ENCODE assay signal across 1 cellular context in the genomic region with DNA sequence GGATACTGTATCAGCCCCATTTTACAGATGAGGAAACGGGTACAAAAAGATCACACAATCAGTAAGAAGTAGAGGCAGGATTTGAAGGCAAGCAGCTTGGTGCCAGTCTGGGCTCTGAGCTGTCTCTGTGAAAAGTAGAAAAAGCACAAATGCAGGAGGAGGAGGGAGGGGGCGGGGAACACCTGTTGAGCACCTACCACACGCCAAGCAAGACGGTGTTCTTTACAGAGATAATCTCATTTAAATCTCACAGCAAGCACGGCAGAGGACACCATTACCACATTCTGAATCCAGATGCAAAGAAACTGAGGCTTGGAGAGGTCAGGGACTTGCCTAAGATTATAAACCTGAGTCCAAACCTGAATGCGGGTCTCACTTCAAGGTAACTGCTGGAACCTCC.
A peak's percentile ranks its signal among the peaks of the same experiment; 100 is the strongest.
TF ChIP-seq lines count a peak whose summit lies in the region.

No MANE protein-coding gene starts in this region.

TF ChIP-seq in HEK293, 187 proteins besides CTCF, POLR2A, EP300 and RAD21 (continued from another document):
- TF ChIP-seq, protein P1, sequence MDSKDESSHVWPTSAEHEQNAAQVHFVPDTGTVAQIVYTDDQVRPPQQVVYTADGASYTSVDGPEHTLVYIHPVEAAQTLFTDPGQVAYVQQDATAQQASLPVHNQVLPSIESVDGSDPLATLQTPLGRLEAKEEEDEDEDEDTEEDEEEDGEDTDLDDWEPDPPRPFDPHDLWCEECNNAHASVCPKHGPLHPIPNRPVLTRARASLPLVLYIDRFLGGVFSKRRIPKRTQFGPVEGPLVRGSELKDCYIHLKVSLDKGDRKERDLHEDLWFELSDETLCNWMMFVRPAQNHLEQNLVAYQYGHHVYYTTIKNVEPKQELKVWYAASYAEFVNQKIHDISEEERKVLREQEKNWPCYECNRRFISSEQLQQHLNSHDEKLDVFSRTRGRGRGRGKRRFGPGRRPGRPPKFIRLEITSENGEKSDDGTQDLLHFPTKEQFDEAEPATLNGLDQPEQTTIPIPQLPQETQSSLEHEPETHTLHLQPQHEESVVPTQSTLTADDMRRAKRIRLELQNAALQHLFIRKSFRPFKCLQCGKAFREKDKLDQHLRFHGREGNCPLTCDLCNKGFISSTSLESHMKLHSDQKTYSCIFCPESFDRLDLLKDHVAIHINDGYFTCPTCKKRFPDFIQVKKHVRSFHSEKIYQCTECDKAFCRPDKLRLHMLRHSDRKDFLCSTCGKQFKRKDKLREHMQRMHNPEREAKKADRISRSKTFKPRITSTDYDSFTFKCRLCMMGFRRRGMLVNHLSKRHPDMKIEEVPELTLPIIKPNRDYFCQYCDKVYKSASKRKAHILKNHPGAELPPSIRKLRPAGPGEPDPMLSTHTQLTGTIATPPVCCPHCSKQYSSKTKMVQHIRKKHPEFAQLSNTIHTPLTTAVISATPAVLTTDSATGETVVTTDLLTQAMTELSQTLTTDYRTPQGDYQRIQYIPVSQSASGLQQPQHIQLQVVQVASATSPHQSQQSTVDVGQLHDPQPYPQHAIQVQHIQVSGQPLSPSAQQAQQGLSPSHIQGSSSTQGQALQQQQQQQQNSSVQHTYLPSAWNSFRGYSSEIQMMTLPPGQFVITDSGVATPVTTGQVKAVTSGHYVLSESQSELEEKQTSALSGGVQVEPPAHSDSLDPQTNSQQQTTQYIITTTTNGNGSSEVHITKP (tag by site-specific recombination; IDR thresholded peaks at IDR 0.05) = no peak
- peak; percentile 81 for TF ChIP-seq SCRT2 (tag by site-specific recombination; IDR thresholded peaks at IDR 0.05)
